ENCODE assay signal across 18 cellular contexts in the genomic region with DNA sequence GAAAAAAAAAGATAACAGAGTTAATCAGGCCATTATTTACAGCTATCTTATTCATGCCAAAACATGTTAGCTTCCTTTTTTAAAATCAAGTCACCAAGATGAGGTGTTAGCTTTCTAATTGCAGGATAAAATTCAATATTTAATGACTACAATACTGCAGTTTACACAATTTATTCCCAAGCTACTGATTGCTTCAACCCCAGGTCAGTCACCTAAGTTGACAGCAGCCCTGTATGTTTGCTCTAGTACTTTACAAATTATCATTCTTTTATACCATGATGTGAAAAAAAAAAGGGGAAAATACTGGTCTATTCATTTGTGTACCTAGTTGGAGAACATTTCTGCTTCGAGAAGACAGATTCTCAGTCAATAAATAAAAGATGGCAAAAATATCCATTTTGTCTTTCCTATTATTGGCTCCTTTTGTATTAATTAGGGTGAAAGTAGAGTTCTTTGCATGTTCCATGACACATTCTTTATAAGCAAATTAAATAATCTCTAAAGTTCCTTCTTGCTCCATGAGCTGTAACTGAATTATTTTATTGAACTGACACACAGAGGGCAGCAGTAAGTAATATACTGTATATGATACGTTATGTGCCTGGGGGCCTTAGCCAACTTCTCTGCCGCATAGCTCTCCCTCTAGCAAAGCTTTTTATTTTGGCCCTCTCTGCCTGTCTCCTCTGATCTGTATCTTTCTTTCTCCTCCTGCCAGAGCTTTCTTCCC. TPM values are rescaled to one million over a fixed set of nuclear protein-coding genes. Genes with fewer than 3 reads are reported as not detected.
DNase-seq lines count a peak whose midpoint lies in the region; ATAC-seq, FAIRE-seq and TF ChIP-seq lines count a peak whose summit lies in the region.
"Had no signal": no experiment of that assay in that cellular context is flagged by ENCODE, and none has a peak within 500 bp of the region (broad histone marks: within the 10 kb centered on the region; RNA-seq: fewer than 3 reads in every experiment).

No MANE protein-coding gene starts in this region.

- H3K4me3 ChIP-seq in dorsolateral prefrontal cortex: no peak overlapping the region
- H3K4me3 ChIP-seq: BLaER1 treated with 17β-estradiol and CSF1 and Interleukin-3, amounts not matched to agents 10 nM and 100 nM had no signal

- H3K9me3 Mint-ChIP-seq in naive B cell: peaks cover 0 to 5% (median 0%) of the 10 kb centered on the region in 7 donors

- DNase-seq in D721Med (ENCODE audit: insufficient read length, low spot score): no peak
- peak; percentile 11 for DNase-seq in NCI-H146 treated with DMSO at 0.1 percent for 48 hours (lab: John Stamatoyannopoulos, UW; ENCODE audit: unreplicated experiment)
- no peak for DNase-seq in T-helper 17 cell
- no peak for DNase-seq in naive B cell
- DNase-seq in dorsolateral prefrontal cortex: no peak
- DNase-seq: DMS79 treated with DMSO at 0.1 percent for 48 hours, IMR-90, Kasumi-1, NCI-H1092 treated with DMSO at 0.1 percent for 48 hours, NCI-H1694, NCI-H2081 treated with DMSO at 0.1 percent for 48 hours, NCI-H510A, NCI-H748 treated with DMSO at 0.1 percent for 48 hours, SW 1271 had no signal

- TF ChIP-seq CTCF in D721Med (IDR thresholded peaks at IDR 0.05; ENCODE audit: insufficient read depth, missing control alignments) (peak; percentile 22), dorsolateral prefrontal cortex (IDR thresholded peaks at IDR 0.05 in 54 of 56, conservative IDR thresholded peaks at IDR 0.05 in 2 of 56; ENCODE audit: low read depth in 1 of 56, partially characterized antibody in 56 of 56) (no peak)

- no peak for FAIRE-seq in D721Med (lab: Jason Lieb, UNC)

- peak overlapping the region in 4 of 59 donors; percentile 2 to 29 (median 26) for H3K27ac ChIP-seq in dorsolateral prefrontal cortex
- H3K27ac ChIP-seq: BLaER1 treated with 17β-estradiol and CSF1 and Interleukin-3, amounts not matched to agents 10 nM and 100 nM; HL-60 had no signal

- H3K36me3 Mint-ChIP-seq in T-helper 17 cell (ENCODE audit: low read depth) (peaks cover under 1% of the 10 kb centered on the region), naive B cell (peaks cover 13 to 22% of the 10 kb centered on the region in 2 donors)

- intact Hi-C loops in dorsolateral prefrontal cortex (cut with DNase I): no loop called here

- peaks cover 24% of the 10 kb centered on the region for H3K4me1 Mint-ChIP-seq in T-helper 17 cell
- peaks cover 35 to 72% (median 59%) of the 10 kb centered on the region in 3 donors for H3K4me1 Mint-ChIP-seq in naive B cell

- H3K9me3 ChIP-seq in T-helper 17 cell (ENCODE audit: control insufficient read depth, low read length, poor library complexity, severe bottlenecking): no peaks in the 10 kb centered on the region
- H3K9me3 ChIP-seq: BLaER1 treated with 17β-estradiol and CSF1 and Interleukin-3, amounts not matched to agents 10 nM and 100 nM had no signal

- ATAC-seq in T-helper 17 cell (no peak), naive B cell (ENCODE audit: low read depth in 2 of 2) (peak in 1 of 2 donors; percentile 50), HG03095 (IDR thresholded peaks at IDR 0.05; ENCODE audit: unreplicated experiment) (no peak), HG02840 (IDR thresholded peaks at IDR 0.05; ENCODE audit: low FRiP score, unreplicated experiment) (no peak)

- H3K27ac Mint-ChIP-seq in T-helper 17 cell (peak overlapping the region; percentile 66), naive B cell (peak overlapping the region; percentile 0 to 90 (median 68))

- no peaks in the 10 kb centered on the region for H3K27me3 Mint-ChIP-seq in T-helper 17 cell
- H3K27me3 Mint-ChIP-seq in naive B cell: no peaks in the 10 kb centered on the region

- H3K4me3 Mint-ChIP-seq in T-helper 17 cell (no peak overlapping the region), naive B cell (peak overlapping the region in 2 of 8 donors; percentile 36 to 61)

- H3K27me3 ChIP-seq in dorsolateral prefrontal cortex: no peaks in the 10 kb centered on the region
- H3K27me3 ChIP-seq: BLaER1 treated with 17β-estradiol and CSF1 and Interleukin-3, amounts not matched to agents 10 nM and 100 nM had no signal

RNA-seq across cellular contexts. Expression of a gene that starts 48.0 kb away (rescaled TPM):
- total RNA-seq in T-helper 17 cell: 1 to 10 TPM; 7.9 to 8.7 TPM
- 10 to 100 TPM; 26.0 to 57.3 (median 32.4) TPM for polyA plus RNA-seq in naive B cell (ENCODE audit: low read depth in 6 of 6)
- 10 to 100 TPM; 19.2 to 62.8 (median 43.8) TPM for total RNA-seq in dorsolateral prefrontal cortex
